Comparison of ENCODE assay signal across 8 cellular contexts in the genomic region with DNA sequence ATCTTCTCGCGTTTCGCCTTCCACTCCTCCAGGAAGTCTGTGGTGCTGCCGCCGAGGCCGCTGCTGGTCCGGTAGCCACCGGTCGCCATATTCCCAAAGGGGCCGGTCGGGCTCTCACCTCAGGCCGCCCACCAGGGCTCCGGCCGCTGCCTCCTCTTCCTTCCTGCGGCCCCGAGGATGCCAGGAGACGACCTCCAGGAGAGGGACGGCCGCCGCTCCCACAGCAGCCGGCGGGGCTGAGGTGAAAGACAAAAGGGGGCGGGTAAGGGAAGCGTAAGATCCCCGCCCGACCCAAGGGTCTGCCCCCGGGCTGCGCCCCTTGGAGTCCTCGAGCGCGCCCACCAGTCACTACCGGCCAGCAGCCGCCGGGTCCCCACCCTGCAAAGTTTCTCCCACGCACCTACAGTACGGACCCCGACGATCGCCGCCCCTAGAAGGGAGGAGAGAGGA. TPM values are rescaled to one million over a fixed set of nuclear protein-coding genes. Genes with fewer than 3 reads are reported as not detected.
DNase-seq lines count a peak whose midpoint lies in the region; ATAC-seq and TF ChIP-seq lines count a peak whose summit lies in the region.

No MANE protein-coding gene starts in this region.

- H3K4me3 ChIP-seq in ascending aorta = peak overlapping the region; percentile 96 to 99
- H3K4me3 ChIP-seq in suprapubic skin = peak overlapping the region; percentile 85

- POLR2A ChIA-PET in activated CD4-positive, alpha-beta T cell treated with anti-CD3 and anti-CD28 coated beads for 36 hours (lab: Charles Lee) = no interaction called here

- 0% methylated on average over 4 of the region's 40 CpGs for WGBS in suprapubic skin

- H3K27ac ChIP-seq in ascending aorta (peak overlapping the region; percentile 93 to 99), suprapubic skin (peak overlapping the region; percentile 93)

- peaks cover 8% of the 10 kb centered on the region for H3K4me1 Mint-ChIP-seq in activated CD4-positive, alpha-beta T cell treated with anti-CD3 and anti-CD28 coated beads for 36 hours

- no peak overlapping the region for H3K27ac Mint-ChIP-seq in activated CD4-positive, alpha-beta T cell treated with anti-CD3 and anti-CD28 coated beads for 36 hours

- no peak for TF ChIP-seq CTCF in ascending aorta (IDR thresholded peaks at IDR 0.05)
- no peak for TF ChIP-seq CTCF in suprapubic skin (IDR thresholded peaks at IDR 0.05)

- no peaks in the 10 kb centered on the region for H3K27me3 ChIP-seq in ascending aorta
- no peaks in the 10 kb centered on the region for H3K27me3 ChIP-seq in suprapubic skin

- peaks cover 40% of the 10 kb centered on the region for H3K27me3 Mint-ChIP-seq in activated CD4-positive, alpha-beta T cell treated with anti-CD3 and anti-CD28 coated beads for 36 hours

- no peak for TF ChIP-seq EP300 in suprapubic skin (IDR thresholded peaks at IDR 0.05)

- no peaks in the 10 kb centered on the region for H3K36me3 Mint-ChIP-seq in activated CD4-positive, alpha-beta T cell treated with anti-CD3 and anti-CD28 coated beads for 36 hours (ENCODE audit: low read depth)

- intact Hi-C loops in activated CD4-positive, alpha-beta T cell treated with anti-CD3 and anti-CD28 coated beads for 36 hours (cut with DNase I, micrococcal nuclease) = loop anchor here in 1 of 2 experiments (5.0 kb wide), 1 partner anchor 242 kb away; no protein-coding TSS in a partner anchor
- intact Hi-C loops in ascending aorta (cut with DNase I) = loop anchor here (2.0 to 10.0 kb wide), 6 partner anchors 47 to 497 kb away; a partner anchor contains a TSS
- intact Hi-C loops in left colon (cut with DNase I, micrococcal nuclease) = no loop called here

- H3K9me3 Mint-ChIP-seq in activated CD4-positive, alpha-beta T cell treated with anti-CD3 and anti-CD28 coated beads for 36 hours (ENCODE audit: low read depth) = no peaks in the 10 kb centered on the region

- H3K4me3 Mint-ChIP-seq in activated CD4-positive, alpha-beta T cell treated with anti-CD3 and anti-CD28 coated beads for 36 hours = peak overlapping the region; percentile 72

- peak; percentile 13 for ATAC-seq in activated CD4-positive, alpha-beta T cell treated with anti-CD3 and anti-CD28 coated beads for 36 hours
- ATAC-seq in GM21786 (IDR thresholded peaks at IDR 0.05; ENCODE audit: unreplicated experiment) = peak; percentile 23
- ATAC-seq in left colon = peak; percentile 18

- TF ChIP-seq POLR2A in suprapubic skin (IDR thresholded peaks at IDR 0.05) = no peak

- H3K9me3 ChIP-seq in ascending aorta = no peaks in the 10 kb centered on the region
- no peaks in the 10 kb centered on the region for H3K9me3 ChIP-seq in suprapubic skin

- CTCF ChIA-PET in activated CD4-positive, alpha-beta T cell treated with anti-CD3 and anti-CD28 coated beads for 36 hours (lab: Charles Lee) = interaction anchor here (1.0 kb wide), 1 partner anchor 8 kb away, joined by 3 read pairs; no protein-coding TSS in a partner anchor

- peak; percentile 24 for DNase-seq in activated CD4-positive, alpha-beta T cell treated with anti-CD3 and anti-CD28 coated beads for 36 hours
- no peak for DNase-seq in activated CD4-positive, alpha-beta T cell treated with anti-CD3 and anti-CD28 coated beads, Interleukin-2, amount 50 U/mL, for 1 hour
- DNase-seq in KG1 (lab: John Stamatoyannopoulos, UW) (peak; percentile 25), ascending aorta (ENCODE audit: low spot score in 2 of 2) (peak in 1 of 2 donors; percentile 70), left colon (peak; percentile 44 to 66), suprapubic skin (ENCODE audit: low spot score in 2 of 2) (peak in 1 of 2 donors; percentile 69), HPDE6-E6E7 (ENCODE audit: extremely low spot score) (no peak)

- H3K4me1 ChIP-seq in ascending aorta (peaks cover 0 to 10% of the 10 kb centered on the region in 2 donors), suprapubic skin (peaks cover 50% of the 10 kb centered on the region)

- H3K36me3 ChIP-seq in ascending aorta (no peaks in the 10 kb centered on the region), suprapubic skin (no peaks in the 10 kb centered on the region)

RNA-seq across cellular contexts. Expression of a gene that starts 0.6 kb away (rescaled TPM):
- 10 to 100 TPM in 1 of 2 experiments, 1 to 10 TPM in 1; 7.0 to 10.1 TPM for total RNA-seq in activated CD4-positive, alpha-beta T cell treated with anti-CD3 and anti-CD28 coated beads for 36 hours
- total RNA-seq in ascending aorta (75.4 TPM), left colon (100 to 1,000 TPM; 146 to 151 TPM), suprapubic skin (100 to 1,000 TPM in 1 of 4 donors, 10 to 100 TPM in 3; 57.5 to 109 (median 63.0) TPM)

Comparison
In these comparisons a context has a peak if more than half of its experiments do, and no peak if none do; other contexts are left out.
1. DNase-seq: peak in activated CD4-positive, alpha-beta T cell treated with anti-CD3 and anti-CD28 coated beads for 36 hours (single experiment), KG1 (single experiment) and left colon (2 of 2); none in activated CD4-positive, alpha-beta T cell treated with anti-CD3 and anti-CD28 coated beads, Interleukin-2, amount 50 U/mL, for 1 hour (single experiment) and HPDE6-E6E7 (single experiment).
2. Peak in every context shown above with its lines, with median percentiles within 50 percentile points of each other: ATAC-seq.